23 cellular contexts compared by ENCODE assay signal in the genomic region with DNA sequence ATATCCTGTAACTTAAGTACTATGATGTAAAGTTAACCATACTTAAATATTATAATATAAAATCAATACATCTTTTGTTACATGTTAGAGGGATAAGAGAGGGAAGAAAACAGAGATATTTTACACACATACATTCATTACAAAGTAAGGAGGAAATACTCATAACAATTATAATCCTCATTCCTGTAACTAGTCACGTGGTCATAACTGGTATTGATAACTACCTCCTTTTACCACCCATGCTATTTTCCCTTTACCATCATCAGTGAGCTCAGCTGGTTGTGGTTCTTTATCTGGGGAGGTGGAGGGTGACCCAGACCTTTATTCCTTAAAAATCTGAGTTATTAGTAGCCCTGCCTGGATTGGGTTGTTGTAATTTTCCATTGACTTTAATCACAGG. TPM values are rescaled to one million over a fixed set of nuclear protein-coding genes. Genes with fewer than 3 reads are reported as not detected.
DNase-seq lines count a peak whose midpoint lies in the region; ATAC-seq and TF ChIP-seq lines count a peak whose summit lies in the region.
"Had no signal": no experiment of that assay in that cellular context is flagged by ENCODE, and none has a peak within 500 bp of the region (broad histone marks: within the 10 kb centered on the region; RNA-seq: fewer than 3 reads in every experiment).

No MANE protein-coding gene starts in this region.

- CTCF ChIA-PET in mammary epithelial cell (lab: Charles Lee; ENCODE audit: low non-redundant PET) (no interaction called here), MCF 10A (lab: Yijun Ruan, JAX) (interaction anchor here (2.6 kb wide), 1 partner anchor 10 kb away, joined by 14 read pairs; no protein-coding TSS in a partner anchor)
- CTCF ChIA-PET in CD4-positive, alpha-beta T cell (lab: Charles Lee): no interaction called here
- CTCF ChIA-PET in activated CD4-positive, alpha-beta memory T cell treated with anti-CD3 and anti-CD28 coated beads for 36 hours (lab: Charles Lee): no interaction called here

- H2AFZ ChIP-seq in mammary epithelial cell (ENCODE audit: low read depth, low read length): peak overlapping the region; percentile 3
- H2AFZ ChIP-seq: GM23248 had no signal

- H3K4me1 Mint-ChIP-seq in MCF 10A (ENCODE audit: insufficient read depth, unreplicated experiment) (no peaks in the 10 kb centered on the region), endothelial cell (ENCODE audit: unreplicated experiment) (peaks cover 45% of the 10 kb centered on the region)
- H3K4me1 Mint-ChIP-seq in CD4-positive, alpha-beta T cell (ENCODE audit: low read depth): peaks cover 88% of the 10 kb centered on the region
- peaks cover 30% of the 10 kb centered on the region for H3K4me1 Mint-ChIP-seq in activated T-helper 17 cell treated with anti-CD3 and anti-CD28 coated beads, Interleukin-2, amount 50 U/mL, for 72 hours
- peaks cover 40% of the 10 kb centered on the region for H3K4me1 Mint-ChIP-seq in activated CD4-positive, alpha-beta memory T cell treated with anti-CD3 and anti-CD28 coated beads for 36 hours (ENCODE audit: low read depth)

- no peaks in the 10 kb centered on the region for H3K27me3 Mint-ChIP-seq in MCF 10A (ENCODE audit: insufficient read depth, unreplicated experiment)
- no peaks in the 10 kb centered on the region for H3K27me3 Mint-ChIP-seq in CD4-positive, alpha-beta T cell
- H3K27me3 Mint-ChIP-seq in activated T-helper 17 cell treated with anti-CD3 and anti-CD28 coated beads, Interleukin-2, amount 50 U/mL, for 72 hours: no peaks in the 10 kb centered on the region
- peaks cover 5% of the 10 kb centered on the region for H3K27me3 Mint-ChIP-seq in endothelial cell (ENCODE audit: unreplicated experiment)
- H3K27me3 Mint-ChIP-seq in activated CD4-positive, alpha-beta memory T cell treated with anti-CD3 and anti-CD28 coated beads for 36 hours: no peaks in the 10 kb centered on the region
- H3K27me3 Mint-ChIP-seq: CD4-positive, alpha-beta memory T cell had no signal

- H3K27ac Mint-ChIP-seq in MCF 10A (ENCODE audit: low read depth, unreplicated experiment) (no peak overlapping the region), endothelial cell (ENCODE audit: unreplicated experiment) (no peak overlapping the region)
- peak overlapping the region; percentile 52 for H3K27ac Mint-ChIP-seq in CD4-positive, alpha-beta T cell
- peak overlapping the region; percentile 5 for H3K27ac Mint-ChIP-seq in activated T-helper 17 cell treated with anti-CD3 and anti-CD28 coated beads, Interleukin-2, amount 50 U/mL, for 72 hours
- no peak overlapping the region for H3K27ac Mint-ChIP-seq in activated CD4-positive, alpha-beta memory T cell treated with anti-CD3 and anti-CD28 coated beads for 36 hours

- peaks cover 7% of the 10 kb centered on the region for H3K9me3 ChIP-seq in mammary epithelial cell (replicated peaks; ENCODE audit: insufficient read depth, low read length)
- H3K9me3 ChIP-seq in CD4-positive, alpha-beta T cell (ENCODE audit: control insufficient read depth, low read length): peaks cover 58% of the 10 kb centered on the region
- H3K9me3 ChIP-seq: A549, BE2C had no signal

- TF ChIP-seq CTCF in mammary epithelial cell (conservative IDR thresholded peaks at IDR 0.05 in 1 of 2, IDR thresholded peaks at IDR 0.05 in 1 of 2; ENCODE audit: extremely low read depth in 1 of 2, insufficient read depth in 1 of 2, low read depth in 1 of 2, low read length in 2 of 2) (no peak), MCF 10A (IDR thresholded peaks at IDR 0.05; ENCODE audit: unreplicated experiment) (no peak), endothelial cell (IDR thresholded peaks at IDR 0.05; ENCODE audit: unreplicated experiment) (no peak)
- no peak for TF ChIP-seq CTCF in CD4-positive, alpha-beta T cell (IDR thresholded peaks at IDR 0.05)

- H3K4me3 ChIP-seq in mammary epithelial cell (replicated peaks in 1 of 3; ENCODE audit: insufficient read depth in 1 of 3, low read depth in 2 of 3, low read length in 3 of 3): no peak overlapping the region
- H3K4me3 ChIP-seq: A549; BLaER1 treated with 17β-estradiol and CSF1 and Interleukin-3, amounts not matched to agents 10 nM and 100 nM; GM23248 had no signal

- H3K27me3 ChIP-seq in mammary epithelial cell (ENCODE audit: insufficient read depth, low read length): no peaks in the 10 kb centered on the region
- H3K27me3 ChIP-seq in CD4-positive, alpha-beta T cell (ENCODE audit: control insufficient read depth, insufficient read depth, low read length): no peaks in the 10 kb centered on the region
- H3K27me3 ChIP-seq: BE2C; BLaER1 treated with 17β-estradiol and CSF1 and Interleukin-3, amounts not matched to agents 10 nM and 100 nM had no signal

- H3K9me3 Mint-ChIP-seq in MCF 10A (ENCODE audit: unreplicated experiment) (peaks cover 32% of the 10 kb centered on the region), endothelial cell (ENCODE audit: unreplicated experiment) (peaks cover 8% of the 10 kb centered on the region)
- peaks cover 28% of the 10 kb centered on the region for H3K9me3 Mint-ChIP-seq in CD4-positive, alpha-beta T cell
- H3K9me3 Mint-ChIP-seq in activated T-helper 17 cell treated with anti-CD3 and anti-CD28 coated beads, Interleukin-2, amount 50 U/mL, for 72 hours: peaks cover 36% of the 10 kb centered on the region
- peaks cover 63% of the 10 kb centered on the region for H3K9me3 Mint-ChIP-seq in activated CD4-positive, alpha-beta memory T cell treated with anti-CD3 and anti-CD28 coated beads for 36 hours

- H3K4me3 Mint-ChIP-seq in MCF 10A (ENCODE audit: unreplicated experiment) (no peak overlapping the region), endothelial cell (ENCODE audit: unreplicated experiment) (peak overlapping the region; percentile 76)
- H3K4me3 Mint-ChIP-seq in CD4-positive, alpha-beta T cell: peak overlapping the region; percentile 72
- no peak overlapping the region for H3K4me3 Mint-ChIP-seq in activated T-helper 17 cell treated with anti-CD3 and anti-CD28 coated beads, Interleukin-2, amount 50 U/mL, for 72 hours
- H3K4me3 Mint-ChIP-seq in activated CD4-positive, alpha-beta memory T cell treated with anti-CD3 and anti-CD28 coated beads for 36 hours: no peak overlapping the region
- H3K4me3 Mint-ChIP-seq: CD14-positive monocyte had no signal

- in situ Hi-C loops in mammary epithelial cell (cut with MboI; ENCODE audit: low sequenced_read_pairs in 2 of 2): loop anchor here in 1 of 2 donors (10.0 kb wide), 1 partner anchor 276 kb away; a partner anchor contains a TSS

- H3K36me3 Mint-ChIP-seq in MCF 10A (ENCODE audit: insufficient read depth, unreplicated experiment): no peaks in the 10 kb centered on the region
- H3K36me3 Mint-ChIP-seq in CD4-positive, alpha-beta T cell (ENCODE audit: low read depth): peaks cover 98% of the 10 kb centered on the region
- peaks cover 50% of the 10 kb centered on the region for H3K36me3 Mint-ChIP-seq in activated T-helper 17 cell treated with anti-CD3 and anti-CD28 coated beads, Interleukin-2, amount 50 U/mL, for 72 hours (ENCODE audit: low read depth)
- peaks cover 97% of the 10 kb centered on the region for H3K36me3 Mint-ChIP-seq in endothelial cell (ENCODE audit: low read depth, unreplicated experiment)
- peaks cover 62% of the 10 kb centered on the region for H3K36me3 Mint-ChIP-seq in activated CD4-positive, alpha-beta memory T cell treated with anti-CD3 and anti-CD28 coated beads for 36 hours

- WGBS in mammary epithelial cell (ENCODE audit: low coverage, missing lambda C conversion rate): 73% methylated on average over 1 of the region's 1 CpG

- H3K36me3 ChIP-seq in mammary epithelial cell (ENCODE audit: insufficient read depth, low read length): no peaks in the 10 kb centered on the region
- H3K36me3 ChIP-seq: BE2C had no signal

- H3K9ac ChIP-seq in mammary epithelial cell (ENCODE audit: insufficient read depth, low read length): no peak overlapping the region
- H3K9ac ChIP-seq: BLaER1 treated with 17β-estradiol and CSF1 and Interleukin-3, amounts not matched to agents 10 nM and 100 nM; GM23248 had no signal

- no peaks in the 10 kb centered on the region for H3K79me2 ChIP-seq in mammary epithelial cell (ENCODE audit: insufficient read depth, low read length)

- ATAC-seq in CD4-positive, alpha-beta T cell (ENCODE audit: poor library complexity): no peak
- peak; percentile 38 for ATAC-seq in activated T-helper 17 cell treated with anti-CD3 and anti-CD28 coated beads, Interleukin-2, amount 50 U/mL, for 72 hours (replicated peaks)
- ATAC-seq in HG03196 (IDR thresholded peaks at IDR 0.05; ENCODE audit: unreplicated experiment): no peak
- no peak for ATAC-seq in Right ventricle myocardium superior (ENCODE audit: poor library complexity)
- ATAC-seq: A549 had no signal

- POLR2A ChIA-PET in MCF 10A (lab: Yijun Ruan, JAX): no interaction called here
- POLR2A ChIA-PET in CD4-positive, alpha-beta T cell (lab: Charles Lee): interaction anchor here (1.0 kb wide), 1 partner anchor 23 kb away, joined by 9 read pairs; no protein-coding TSS in a partner anchor
- POLR2A ChIA-PET in activated CD4-positive, alpha-beta memory T cell treated with anti-CD3 and anti-CD28 coated beads for 36 hours (lab: Charles Lee): no interaction called here

- H4K20me1 ChIP-seq in mammary epithelial cell (ENCODE audit: insufficient read depth, low read length): no peaks in the 10 kb centered on the region

- intact Hi-C loops in mammary epithelial cell (cut with micrococcal nuclease): no loop called here
- intact Hi-C loops in MCF 10A (cut with micrococcal nuclease): no loop called here
- intact Hi-C loops in CD4-positive, alpha-beta T cell (cut with DNase I, micrococcal nuclease): no loop called here
- intact Hi-C loops in Right ventricle myocardium superior (cut with DNase I): loop anchor here (10.0 kb wide), 1 partner anchor 166 kb away; no protein-coding TSS in a partner anchor
- intact Hi-C loops in activated CD4-positive, alpha-beta memory T cell treated with anti-CD3 and anti-CD28 coated beads for 36 hours (cut with micrococcal nuclease): no loop called here

- H3K4me2 ChIP-seq in mammary epithelial cell (ENCODE audit: insufficient read depth, low read depth, low read length): no peak overlapping the region
- H3K4me2 ChIP-seq: A549; BLaER1 treated with 17β-estradiol and CSF1 and Interleukin-3, amounts not matched to agents 10 nM and 100 nM had no signal

- peaks cover 21% of the 10 kb centered on the region for H3K4me1 ChIP-seq in mammary epithelial cell (ENCODE audit: insufficient read depth, low read length)
- H3K4me1 ChIP-seq: A549, BE2C, Caco-2 had no signal

- H3K27ac ChIP-seq in mammary epithelial cell (ENCODE audit: insufficient read depth, low read depth, low read length): no peak overlapping the region
- no peak overlapping the region for H3K27ac ChIP-seq in CD4-positive, alpha-beta T cell (ENCODE audit: low read depth, low read length)
- H3K27ac ChIP-seq: A549; BLaER1 treated with 17β-estradiol and CSF1 and Interleukin-3, amounts not matched to agents 10 nM and 100 nM; GM23248 had no signal

- dilution Hi-C loops in mammary epithelial cell (cut with HindIII; ENCODE audit: low sequenced_read_pairs): no loop called here

- DNase-seq in mammary epithelial cell: no peak
- DNase-seq in MCF 10A (ENCODE audit: unreplicated experiment): no peak
- DNase-seq in CD4-positive, alpha-beta T cell: no peak
- no peak for DNase-seq in endothelial cell (ENCODE audit: low spot score)
- no peak for DNase-seq in Right ventricle myocardium superior
- no peak for DNase-seq in activated CD4-positive, alpha-beta memory T cell treated with anti-CD3 and anti-CD28 coated beads for 36 hours
- DNase-seq: 8988T; ACHN; AML-193; BE2C; Caco-2; CD4-positive, alpha-beta memory T cell; DMS153; DND-41; GM23248; H7; HCEC 1CT had no signal

- BruUV-seq in mammary epithelial cell (replicated peaks; lab: Mats Ljungman, UMichigan) (no TSS peak), MCF 10A (replicated peaks; lab: Mats Ljungman, UMichigan) (no TSS peak)

RNA-seq across cellular contexts. Expression of a gene that starts 8.3 kb away (rescaled TPM):
- 1 to 10 TPM in 1 of 2 donors, not detected in 1; 3.6 TPM for total RNA-seq in mammary epithelial cell
- polyA plus RNA-seq in mammary epithelial cell: 1.2 TPM
- polyA minus RNA-seq in mammary epithelial cell: not detected
- not detected in 2 replicates for total RNA-seq in MCF 10A (2022)
- total RNA-seq in CD4-positive, alpha-beta T cell: 1 to 10 TPM; 2.9 to 3.8 TPM
- total RNA-seq in activated T-helper 17 cell treated with anti-CD3 and anti-CD28 coated beads, Interleukin-2, amount 50 U/mL, for 72 hours: 10 to 100 TPM; 10.3 to 16.4 TPM
- 143 TPM for total RNA-seq in endothelial cell (ENCODE audit: unreplicated experiment)
- total RNA-seq in Right ventricle myocardium superior: 14.4 TPM
- 10 to 100 TPM; 11.8 TPM for total RNA-seq in activated CD4-positive, alpha-beta memory T cell treated with anti-CD3 and anti-CD28 coated beads for 36 hours
- total RNA-seq: GM23248, H1, H7 had no signal
- polyA plus RNA-seq: A549, GM23248, H1 had no signal

RNA-seq across cellular contexts. Expression of a gene that starts 55.9 kb away (rescaled TPM):
- not detected for total RNA-seq in mammary epithelial cell
- not detected for polyA plus RNA-seq in mammary epithelial cell
- polyA minus RNA-seq in mammary epithelial cell: not detected
- total RNA-seq in MCF 10A (2022): not detected in 2 replicates
- 10 to 100 TPM; 48.4 to 50.7 TPM for total RNA-seq in CD4-positive, alpha-beta T cell
- total RNA-seq in activated T-helper 17 cell treated with anti-CD3 and anti-CD28 coated beads, Interleukin-2, amount 50 U/mL, for 72 hours: 10 to 100 TPM; 39.7 to 43.1 TPM
- total RNA-seq in endothelial cell (ENCODE audit: unreplicated experiment): 2.2 TPM
- 22.2 TPM for total RNA-seq in Right ventricle myocardium superior
- 10 to 100 TPM; 42.5 to 44.1 TPM for total RNA-seq in activated CD4-positive, alpha-beta memory T cell treated with anti-CD3 and anti-CD28 coated beads for 36 hours
- total RNA-seq: Caco-2, GM23248, H1, H7 had no signal
- polyA plus RNA-seq: A549, GM23248, H1 had no signal

Comparison
In these comparisons a context has a peak if more than half of its experiments do, and no peak if none do; other contexts are left out.
1. H3K27ac Mint-ChIP-seq: peak in CD4-positive, alpha-beta T cell (single experiment) and activated T-helper 17 cell treated with anti-CD3 and anti-CD28 coated beads, Interleukin-2, amount 50 U/mL, for 72 hours (single experiment); none in MCF 10A (single experiment), endothelial cell (single experiment) and activated CD4-positive, alpha-beta memory T cell treated with anti-CD3 and anti-CD28 coated beads for 36 hours (single experiment).
2. H3K4me3 Mint-ChIP-seq: peak in CD4-positive, alpha-beta T cell (single experiment) and endothelial cell (single experiment); none in MCF 10A (single experiment), activated T-helper 17 cell treated with anti-CD3 and anti-CD28 coated beads, Interleukin-2, amount 50 U/mL, for 72 hours (single experiment) and activated CD4-positive, alpha-beta memory T cell treated with anti-CD3 and anti-CD28 coated beads for 36 hours (single experiment).